In genomic region chr18:11487390-11487789, GRCh38 we compare ENCODE assay signal across 23 cellular contexts.
"Had no signal": no experiment of that assay in that cellular context is flagged by ENCODE, and none has a peak within 500 bp of the region (broad histone marks: within the 10 kb centered on the region; RNA-seq: fewer than 3 reads in every experiment).

No MANE protein-coding gene starts in this region.

- H3K27me3 ChIP-seq: dorsolateral prefrontal cortex, gastroesophageal sphincter, heart left ventricle, hepatocyte, neutrophil, pancreas, right lobe of liver, tibial nerve, vagina had no signal

- H3K79me2 ChIP-seq: hepatocyte had no signal

- H2AFZ ChIP-seq: hepatocyte had no signal

- H3K27ac ChIP-seq: dorsolateral prefrontal cortex, gastroesophageal sphincter, heart left ventricle, hepatocyte, lower lobe of right lung, neutrophil, pancreas, right lobe of liver, thoracic aorta, tibial nerve, vagina had no signal

- H3K4me2 ChIP-seq: hepatocyte had no signal

- DNase-seq: dorsolateral prefrontal cortex; effector CD4-positive, alpha-beta T cell; foreskin fibroblast; heart left ventricle; left ventricle myocardium superior; lower lobe of right lung; mucosa of descending colon; naive B cell; pancreas; right lobe of liver; small intestine; stimulated activated CD4-positive, alpha-beta T cell treated with anti-CD3 and anti-CD28 coated beads, Interleukin-15, amount 100 ng/mL, for 24 hours; stimulated activated CD4-positive, alpha-beta T cell treated with anti-CD3 and anti-CD28 coated beads, Interleukin-2, amount 100 ng/mL, for 48 hours; stimulated activated naive B cell treated with anti-CD40 and anti-IgM and Interleukin-4, amounts not matched to agents 10 μg/mL and 1 μg/mL and 100 μg/mL, for 72 hours had no signal

- ATAC-seq: esophagus mucosa; gastroesophageal sphincter; heart left ventricle; left ventricle myocardium superior; lower lobe of right lung; mucosa of descending colon; pancreas; right lobe of liver; stimulated activated naive B cell treated with anti-CD40 and anti-IgM and Interleukin-4, amounts not matched to agents 10 μg/mL and 1 μg/mL and 100 μg/mL, for 72 hours had no signal

- FAIRE-seq: colon, islet of Langerhans, pancreas, small intestine had no signal

- H3K36me3 ChIP-seq: gastroesophageal sphincter, heart left ventricle, lower lobe of right lung, neutrophil, pancreas, right lobe of liver, thoracic aorta, tibial nerve, vagina had no signal

- H3K4me3 ChIP-seq: dorsolateral prefrontal cortex, gastroesophageal sphincter, heart left ventricle, hepatocyte, lower lobe of right lung, mucosa of descending colon, pancreas, right lobe of liver, thoracic aorta, tibial nerve, vagina had no signal

- H3K4me1 ChIP-seq: gastroesophageal sphincter, heart left ventricle, lower lobe of right lung, pancreas, right lobe of liver, tibial nerve, vagina had no signal

- H3K9me3 ChIP-seq: gastroesophageal sphincter, heart left ventricle, lower lobe of right lung, mucosa of descending colon, neutrophil, pancreas, right lobe of liver, thoracic aorta, tibial nerve, vagina had no signal
